Comparison of ENCODE assay signal across 8 cellular contexts in the genomic region with DNA sequence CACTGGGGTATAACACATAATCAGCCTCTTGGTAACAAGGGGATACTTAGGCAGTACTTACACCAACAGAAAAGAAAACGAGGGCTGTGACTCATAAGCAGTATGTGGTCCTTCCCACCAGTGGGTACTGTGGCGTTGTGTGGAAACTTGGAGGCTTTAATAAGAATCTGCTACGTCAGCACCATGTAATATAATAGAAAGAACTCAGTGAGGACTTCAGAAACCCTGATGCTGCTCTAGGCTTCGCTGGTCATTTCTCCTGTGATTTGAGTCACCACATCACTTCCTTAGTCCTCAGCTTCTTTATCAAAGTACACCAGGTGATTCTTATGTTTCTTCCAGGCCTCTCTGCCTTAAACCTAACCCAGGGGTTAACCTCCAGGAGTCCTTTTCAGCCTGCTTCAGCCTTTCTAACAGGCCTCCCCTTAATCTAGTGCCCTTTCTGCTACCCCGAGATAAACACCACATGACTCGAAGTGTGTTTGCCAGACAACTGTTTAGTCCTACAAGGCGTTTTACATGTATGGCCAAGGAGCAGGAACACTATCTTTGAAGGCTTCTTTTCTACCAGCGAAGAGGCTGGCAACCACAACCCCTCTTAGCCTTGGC.
A peak's percentile ranks its signal among the peaks of the same experiment; 100 is the strongest.
DNase-seq lines count a peak whose midpoint lies in the region; ATAC-seq and TF ChIP-seq lines count a peak whose summit lies in the region.

No MANE protein-coding gene starts in this region.

- H3K27me3 ChIP-seq in thyroid gland (no peaks in the 10 kb centered on the region), SJCRH30 (no peaks in the 10 kb centered on the region)

- peak overlapping the region; percentile 61 for H3K4me3 Mint-ChIP-seq in T-helper 2 cell treated with Interferon-gamma antibody and Interleukin-4, amounts not matched to agents 5 μg/mL and 100 μg/mL, for 36 hours

- H3K9me3 Mint-ChIP-seq in T-helper 2 cell treated with Interferon-gamma antibody and Interleukin-4, amounts not matched to agents 5 μg/mL and 100 μg/mL, for 36 hours = no peaks in the 10 kb centered on the region

- peak overlapping the region; percentile 95 for H3K27ac Mint-ChIP-seq in T-helper 2 cell treated with Interferon-gamma antibody and Interleukin-4, amounts not matched to agents 5 μg/mL and 100 μg/mL, for 36 hours

- 49 to 59% methylated on average over 8 of the region's 8 CpGs for WGBS in thyroid gland, 2 donors

- H3K27ac ChIP-seq in caudate nucleus (ENCODE audit: low read depth, low read length) = peak overlapping the region; percentile 7
- peak overlapping the region; percentile 24 to 84 (median 83) for H3K27ac ChIP-seq in thyroid gland
- H3K27ac ChIP-seq in SJCRH30 = no peak overlapping the region

- H3K4me3 ChIP-seq in thyroid gland (replicated peaks in 1 of 3) (no peak overlapping the region), SJCRH30 (no peak overlapping the region)

- peak in 2 of 6 experiments; percentile 27 to 36 for TF ChIP-seq CTCF in thyroid gland (IDR thresholded peaks at IDR 0.05)

- no peaks in the 10 kb centered on the region for H3K9me3 ChIP-seq in thyroid gland
- H3K9me3 ChIP-seq in SJCRH30 (replicated peaks) = no peaks in the 10 kb centered on the region

- H3K4me1 ChIP-seq in thyroid gland (peaks cover 38 to 78% of the 10 kb centered on the region in 2 donors), SJCRH30 (peaks cover 7% of the 10 kb centered on the region; the same call in 1 of the 2 replicates)

- peaks cover 72% of the 10 kb centered on the region for H3K4me1 Mint-ChIP-seq in T-helper 2 cell treated with Interferon-gamma antibody and Interleukin-4, amounts not matched to agents 5 μg/mL and 100 μg/mL, for 36 hours (ENCODE audit: low read depth)

- H3K36me3 ChIP-seq in thyroid gland (no peaks in the 10 kb centered on the region), SJCRH30 (no peaks in the 10 kb centered on the region; the same call in 1 of the 2 replicates)

- TF ChIP-seq POLR2A in thyroid gland (IDR thresholded peaks at IDR 0.05) = no peak

- DNase-seq in T-helper 2 cell treated with Interferon-gamma antibody and Interleukin-4, amounts not matched to agents 5 μg/mL and 100 μg/mL, for 36 hours (ENCODE audit: low spot score) = peak; percentile 81
- DNase-seq in caudate nucleus (lab: John Stamatoyannopoulos, UW) = peak in 1 of 61 donors; percentile 24
- peak; percentile 81 for DNase-seq in myocyte (ENCODE audit: low read depth)
- DNase-seq in thyroid gland = peak; percentile 76 to 77
- DNase-seq in SJCRH30 = no peak
- DNase-seq in left lobe of liver (ENCODE audit: low spot score) = no peak

- intact Hi-C loops in thyroid gland (cut with DNase I) = loop anchor here (10.0 kb wide), 1 partner anchor 190 kb away; no protein-coding TSS in a partner anchor

- H3K27me3 Mint-ChIP-seq in T-helper 2 cell treated with Interferon-gamma antibody and Interleukin-4, amounts not matched to agents 5 μg/mL and 100 μg/mL, for 36 hours (ENCODE audit: low read depth) = no peaks in the 10 kb centered on the region

- peak; percentile 73 for ATAC-seq in GM18508 (IDR thresholded peaks at IDR 0.05; ENCODE audit: insufficient read depth, unreplicated experiment)
- peak; percentile 59 for ATAC-seq in HG02852 (IDR thresholded peaks at IDR 0.05; ENCODE audit: unreplicated experiment)
- ATAC-seq in left lobe of liver = no peak

- peaks cover 15% of the 10 kb centered on the region for H3K36me3 Mint-ChIP-seq in T-helper 2 cell treated with Interferon-gamma antibody and Interleukin-4, amounts not matched to agents 5 μg/mL and 100 μg/mL, for 36 hours (ENCODE audit: low read depth)

Comparison
In these comparisons a context has a peak if more than half of its experiments do, and no peak if none do; other contexts are left out.
1. DNase-seq: peak in T-helper 2 cell treated with Interferon-gamma antibody and Interleukin-4, amounts not matched to agents 5 μg/mL and 100 μg/mL, for 36 hours (single experiment), myocyte (single experiment) and thyroid gland (2 of 2); none in SJCRH30 (0 of 2) and left lobe of liver (single experiment).